ENCODE assay signal across 1 cellular context in the genomic region with DNA sequence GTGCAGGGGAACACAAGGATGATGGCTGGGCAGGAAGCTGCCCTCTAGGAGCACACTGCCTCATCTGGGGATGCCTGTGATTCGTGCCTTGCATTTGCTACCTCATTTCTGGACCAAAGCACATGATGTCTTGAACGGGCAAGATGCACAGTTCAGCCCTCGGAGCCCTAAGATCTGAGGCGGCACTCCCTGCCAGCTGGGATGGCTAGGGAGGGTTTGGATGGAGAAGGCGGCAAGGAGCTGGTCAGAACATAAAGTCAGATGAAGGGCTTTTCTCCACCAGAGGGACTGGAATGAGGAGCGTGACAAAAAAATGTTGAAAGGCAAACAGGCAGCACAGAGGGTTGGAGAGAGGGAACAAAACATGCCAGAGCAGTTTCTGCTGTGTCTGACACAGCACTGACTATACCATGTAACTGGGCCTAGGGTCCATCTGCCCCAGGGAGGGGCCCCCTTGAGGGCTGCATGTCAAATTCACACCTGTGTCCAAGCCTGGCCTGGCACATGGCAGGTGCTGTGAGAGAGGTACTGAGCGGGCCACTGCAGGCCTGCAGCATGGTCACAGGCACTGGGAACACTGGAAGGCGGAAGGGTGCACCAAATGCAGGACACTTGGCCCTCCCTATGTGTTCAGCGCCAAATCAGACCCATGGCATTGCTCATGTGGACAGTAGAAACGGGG.
TF ChIP-seq lines count a peak whose summit lies in the region.

No MANE protein-coding gene starts in this region.

TF ChIP-seq in H1, 55 proteins besides CTCF, POLR2A, EP300 and RAD21:
- TF ChIP-seq SIX5 (IDR thresholded peaks at IDR 0.05; ENCODE audit: low read depth, low read length) (no peak), SP4 (IDR thresholded peaks at IDR 0.05; ENCODE audit: low read length) (no peak)
